ENCODE assay signal across 8 cellular contexts in genomic region chr12:112125250-112125999, GRCh38. TPM values are rescaled to one million over a fixed set of nuclear protein-coding genes. Genes with fewer than 3 reads are reported as not detected.
A peak's percentile ranks its signal among the peaks of the same experiment; 100 is the strongest.
DNase-seq lines count a peak whose midpoint lies in the region; ATAC-seq, FAIRE-seq and TF ChIP-seq lines count a peak whose summit lies in the region.

TRAFD1 (plus strand) TSS chr12:112125560; CDS start chr12:112130523, 4,963 bp downstream.

- under 1% methylated on average over 10 of the region's 63 CpGs for WGBS in HepG2 (ENCODE audit: low lambda C conversion rate)

- POLR2A ChIA-PET in HepG2 (lab: Yijun Ruan, JAX), result interaction anchor here (0.5 to 7.1 kb wide), 8 partner anchors 10 to 440 kb away, joined by 3 to 85 read pairs (median 4); partner anchors contain the start of genes ACAD10, BRAP, ERP29 and NAA25

- peak within 1 kb of the TSS; percentile 96 for H3K4me2 ChIP-seq in HepG2 (ENCODE audit: low read depth, low read length)

- 0 out of 2 replicates have a peak, but pooled peaks have one; percentile 36 for TF ChIP-seq RAD21 in HepG2 (CRISPR knock-in tag; IDR thresholded peaks at IDR 0.05)

- H3K27me3 Mint-ChIP-seq in CD14-positive monocyte (ENCODE audit: low read depth in 3 of 3), result peaks cover 0 to 6% (median 0%) of the 10 kb centered on the region in 3 donors

- no peaks in the 10 kb centered on the region for H4K20me1 ChIP-seq in HepG2 (ENCODE audit: insufficient read depth, low read length)

- H3K27me3 ChIP-seq in HepG2 (ENCODE audit: control insufficient read depth in 1 of 2, insufficient read depth in 2 of 2, low read length in 2 of 2), result no peaks in the 10 kb centered on the region

- TSS peak; percentile 83 for BruUV-seq in HepG2 (replicated peaks; lab: Mats Ljungman, UMichigan)

- ATAC-seq in GM19397 (IDR thresholded peaks at IDR 0.05; ENCODE audit: unreplicated experiment) (peak; percentile 95), HG03571 (IDR thresholded peaks at IDR 0.05; ENCODE audit: unreplicated experiment) (peak; percentile 93), HepG2 (peak; percentile 99)

- H3K9me3 ChIP-seq in HepG2 (ENCODE audit: low read length), result no peaks in the 10 kb centered on the region

- TF ChIP-seq CTCF in CD14-positive monocyte (IDR thresholded peaks at IDR 0.05) (no peak), HepG2 (CRISPR knock-in tag; IDR thresholded peaks at IDR 0.05) (0 out of 2 replicates have a peak, but pooled peaks have one; percentile 19)

- peaks cover 10% of the 10 kb centered on the region for H3K79me2 ChIP-seq in HepG2 (ENCODE audit: insufficient read depth, low read length)

- peak; percentile 67 for FAIRE-seq in HepG2 (lab: Jason Lieb, UNC)

- intact Hi-C loops in CD14-positive monocyte (cut with micrococcal nuclease), result loop anchor here in 1 of 2 donors (5.0 to 10.0 kb wide), 2 partner anchors 259 to 287 kb away; partner anchors contain the start of gene HECTD4
- intact Hi-C loops in HepG2 (cut with micrococcal nuclease; ENCODE audit: unreplicated experiment), result no loop called here

- H3K4me1 ChIP-seq in HepG2 (ENCODE audit: insufficient read depth, low read length), result peaks cover 54% of the 10 kb centered on the region

- TF ChIP-seq POLR2A in HepG2 (IDR thresholded peaks at IDR 0.05; ENCODE audit: insufficient read depth in 1 of 2, low read depth in 2 of 2, low read length in 2 of 2), result peak; percentile 92 to 99

- peak within 1 kb of the TSS; percentile 86 to 91 for H3K4me3 Mint-ChIP-seq in CD14-positive monocyte

- in situ Hi-C loops in HepG2 (cut with HindIII; ENCODE audit: extremely low pct_ligation_motif_present, low pct_unique_long_range_greater_than_20kb), result no loop called here

- no peak within 1 kb of the TSS for H2AFZ ChIP-seq in HepG2 (ENCODE audit: low read length)

- CTCF ChIA-PET in HepG2 (lab: Yijun Ruan, JAX; ENCODE audit: low intra/inter-chr PET ratio, low total read pairs), result no interaction called here

- peaks cover 46% of the 10 kb centered on the region for H3K4me1 Mint-ChIP-seq in CD14-positive monocyte

- peak within 1 kb of the TSS; percentile 80 to 92 (median 89) for H3K27ac Mint-ChIP-seq in CD14-positive monocyte

- H3K4me3 ChIP-seq in HepG2 (replicated peaks in 1 of 3; ENCODE audit: insufficient read depth in 1 of 3, low read depth in 2 of 3, low read length in 3 of 3), result peak within 1 kb of the TSS; percentile 79 to 93 (median 81)

- peak within 1 kb of the TSS; percentile 89 for H3K9ac ChIP-seq in HepG2 (ENCODE audit: insufficient read depth, low read depth, low read length)

- H3K36me3 Mint-ChIP-seq in CD14-positive monocyte, result peaks cover 0 to 3% of the 10 kb centered on the region in 2 donors

- no peak for TF ChIP-seq EP300 in HepG2 (IDR thresholded peaks at IDR 0.05; ENCODE audit: low read depth in 2 of 2, low read length in 2 of 2)
- no peak for TF ChIP-seq EP300 in HepG2 (CRISPR knock-in tag; IDR thresholded peaks at IDR 0.05; ENCODE audit: borderline replicate concordance)

- H3K9me3 Mint-ChIP-seq in CD14-positive monocyte, result peaks cover 0 to 3% (median 0%) of the 10 kb centered on the region in 7 donors

- H3K36me3 ChIP-seq in HepG2 (replicated peaks in 1 of 2; ENCODE audit: control insufficient read depth in 1 of 2, insufficient read depth in 2 of 2, low read length in 2 of 2), result no peaks in the 10 kb centered on the region

- peak within 1 kb of the TSS; percentile 61 for H3K27ac ChIP-seq in HepG2 (ENCODE audit: extremely low read length, insufficient read depth, low read length)

- peak; percentile 96 for DNase-seq in CD14-positive monocyte (ENCODE audit: low spot score)
- peak; percentile 98 for DNase-seq in NCI-H82 (lab: John Stamatoyannopoulos, UW)
- DNase-seq in activated CD4-positive, alpha-beta T cell treated with anti-CD3 and anti-CD28 coated beads, Interleukin-2, amount 50 U/mL, for 48 hours, result peak; percentile 99
- DNase-seq in dermis microvascular lymphatic vessel endothelial cell (ENCODE audit: low read depth in 2 of 2), result peak; percentile 91 to 97
- DNase-seq in HepG2 (ENCODE audit: low spot score), result peak; percentile 94
- DNase-seq in stimulated activated CD4-positive, alpha-beta T cell treated with anti-CD3 and anti-CD28 coated beads, Interleukin-4, amount 100 ng/mL, for 1 hour, result peak; percentile 98

TF ChIP-seq in HepG2, 621 proteins besides CTCF, POLR2A, EP300 and RAD21 (continues in another document):
- no peak for TF ChIP-seq ZNF354B (CRISPR knock-in tag; IDR thresholded peaks at IDR 0.05)
- TF ChIP-seq ZBTB44 (CRISPR knock-in tag; IDR thresholded peaks at IDR 0.05), result no peak

RNA-seq across cellular contexts. Expression of gene TRAFD1, which starts in this region (rescaled TPM):
- polyA plus RNA-seq in CD14-positive monocyte (10 to 100 TPM; 82.3 to 83.6 TPM), HepG2 (2011; rRNA removed) (9.5 and 10.4 TPM in 2 replicates)
- total RNA-seq in dermis microvascular lymphatic vessel endothelial cell (23.7 and 36.4 TPM in 2 replicates), HepG2 (2016; rRNA removed; fragmentation: Illumina TruSeq; extraction: Trizol) (20.9 and 27.8 TPM in 2 replicates)
- total RNA-seq in HepG2 (2016; cell fraction: cytosol; rRNA removed; fragmentation: Illumina TruSeq; extraction: Trizol; ENCODE audit: low read depth), result 3.3 and 3.6 TPM in 2 replicates
- 20.5 and 24.2 TPM in 2 replicates for total RNA-seq in HepG2 (2016; cell fraction: insoluble cytoplasmic fraction; rRNA removed; fragmentation: Illumina TruSeq; extraction: Trizol)
- 7.6 and 9.4 TPM in 2 replicates for total RNA-seq in HepG2 (2016; cell fraction: membrane; rRNA removed; fragmentation: Illumina TruSeq; extraction: Trizol)
- total RNA-seq in HepG2 (2016; cell fraction: nucleus; rRNA removed; fragmentation: Illumina TruSeq; extraction: Trizol), result 16.1 and 18.7 TPM in 2 replicates
- 8.7 and 9.7 TPM in 2 replicates for polyA plus RNA-seq in HepG2 (2011; cell fraction: cytosol; rRNA removed)
- polyA plus RNA-seq in HepG2 (2011; cell fraction: nucleus; rRNA removed), result 9.1 and 10.4 TPM in 2 replicates
- 8.9 and 13.3 TPM in 2 replicates for polyA plus RNA-seq in HepG2 (2012)
- polyA plus RNA-seq in HepG2 (2016; cell fraction: cytosol; fragmentation: Illumina TruSeq; extraction: Trizol; ENCODE audit: low read depth), result 1.0 and 1.5 TPM in 2 replicates
- polyA plus RNA-seq in HepG2 (2016; cell fraction: insoluble cytoplasmic fraction; fragmentation: Illumina TruSeq; extraction: Trizol; ENCODE audit: low read depth), result 20.8 and 21.2 TPM in 2 replicates
- 3.1 TPM in 2 replicates for polyA plus RNA-seq in HepG2 (2016; cell fraction: membrane; fragmentation: Illumina TruSeq; extraction: Trizol; ENCODE audit: low read depth)
- polyA plus RNA-seq in HepG2 (2016; cell fraction: nucleus; fragmentation: Illumina TruSeq; extraction: Trizol; ENCODE audit: insufficient read depth, low read depth), result 14.6 and 15.4 TPM in 2 replicates
- polyA minus RNA-seq in HepG2 (2011; rRNA and poly(A)+ RNA removed; ENCODE audit: low replicate concordance), result 8.1 and 43.5 TPM in 2 replicates
- 5.2 and 7.2 TPM in 2 replicates for polyA minus RNA-seq in HepG2 (2011; cell fraction: cytosol; rRNA and poly(A)+ RNA removed)
- 12.0 and 15.9 TPM in 2 replicates for polyA minus RNA-seq in HepG2 (2011; cell fraction: nucleus; rRNA and poly(A)+ RNA removed)

Comparison
In these comparisons a context has a peak if more than half of its experiments do, and no peak if none do; other contexts are left out.
1. Peak in every context shown above with its lines: DNase-seq, ATAC-seq, H3K4me3 ChIP-seq and H3K27ac ChIP-seq.